ENCODE assay signal across 1 cellular context in the genomic region with DNA sequence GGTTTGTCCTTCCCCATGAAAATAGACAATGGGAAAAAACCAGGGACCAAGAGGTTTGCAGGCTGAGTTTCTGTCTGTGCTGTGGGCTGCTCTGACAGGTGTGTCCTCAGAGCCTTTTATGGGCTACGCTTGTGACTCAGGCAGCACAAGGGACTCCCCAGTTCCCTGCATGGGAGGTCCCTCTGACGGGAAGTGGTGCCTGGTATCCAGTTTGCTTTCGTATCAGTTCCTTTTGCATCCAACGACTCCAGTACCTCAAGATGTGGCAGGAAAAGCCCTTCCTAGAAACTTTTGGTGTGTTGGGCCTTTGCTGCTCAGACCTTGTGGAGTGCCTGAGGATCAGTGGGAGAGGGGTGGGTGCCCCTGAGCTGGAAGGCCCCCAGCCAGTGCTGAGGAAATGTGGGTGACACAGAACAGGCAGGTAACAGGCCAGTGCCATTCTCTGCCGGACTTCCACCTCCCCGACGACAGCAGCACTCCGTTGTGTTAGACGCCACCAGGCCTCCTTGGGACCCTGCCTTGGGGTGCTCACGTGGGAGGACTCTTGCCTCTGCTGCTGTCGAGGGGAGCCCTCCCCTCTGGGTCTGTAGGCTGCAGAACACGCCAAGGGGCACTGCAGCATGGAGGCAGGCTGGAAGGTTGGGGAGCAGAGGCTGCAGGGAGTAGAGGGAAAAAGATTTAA.
TF ChIP-seq lines count a peak whose summit lies in the region.

No MANE protein-coding gene starts in this region.

TF ChIP-seq in H1, 55 proteins besides CTCF, POLR2A, EP300 and RAD21:
- no peak for TF ChIP-seq JUND (IDR thresholded peaks at IDR 0.05; ENCODE audit: low read length)
- TF ChIP-seq TEAD4 (IDR thresholded peaks at IDR 0.05; ENCODE audit: low read depth, low read length): no peak
- no peak for TF ChIP-seq TAF1 (IDR thresholded peaks at IDR 0.05; ENCODE audit: low read depth, low read length)
- no peak for TF ChIP-seq BACH1 (IDR thresholded peaks at IDR 0.05; ENCODE audit: low read length)
- no peak for TF ChIP-seq ATF2 (IDR thresholded peaks at IDR 0.05; ENCODE audit: low read length)
- no peak for TF ChIP-seq MAX (IDR thresholded peaks at IDR 0.05)
- TF ChIP-seq CBX8 (IDR thresholded peaks at IDR 0.05; ENCODE audit: borderline replicate concordance, low read depth, low read length): no peak
- no peak for TF ChIP-seq NRF1 (IDR thresholded peaks at IDR 0.05; ENCODE audit: low read depth, low read length)
- no peak for TF ChIP-seq FOSL1 (IDR thresholded peaks at IDR 0.05; ENCODE audit: insufficient read depth, low read depth, low read length)
- no peak for TF ChIP-seq CHD7 (IDR thresholded peaks at IDR 0.05; ENCODE audit: insufficient replicate concordance, low read length)
- TF ChIP-seq CEBPB (IDR thresholded peaks at IDR 0.05; ENCODE audit: low read depth, low read length): no peak
- TF ChIP-seq SIX5 (IDR thresholded peaks at IDR 0.05; ENCODE audit: low read depth, low read length): no peak
- TF ChIP-seq CHD2 (IDR thresholded peaks at IDR 0.05; ENCODE audit: low read length): no peak
- no peak for TF ChIP-seq EGR1 (IDR thresholded peaks at IDR 0.05; ENCODE audit: borderline replicate concordance, low read depth, low read length)
- TF ChIP-seq SIRT6 (IDR thresholded peaks at IDR 0.05; ENCODE audit: low read length): no peak
- TF ChIP-seq EZH2 (IDR thresholded peaks at IDR 0.05; ENCODE audit: low read depth, low read length, severe bottlenecking): no peak
- TF ChIP-seq RFX5 (IDR thresholded peaks at IDR 0.05; ENCODE audit: borderline replicate concordance, low read depth, low read length): no peak
- TF ChIP-seq SP1 (IDR thresholded peaks at IDR 0.05; ENCODE audit: low read depth, low read length): no peak
- TF ChIP-seq MAFK (IDR thresholded peaks at IDR 0.05; ENCODE audit: low read depth, low read length): no peak
- no peak for TF ChIP-seq ATF3 (IDR thresholded peaks at IDR 0.05; ENCODE audit: insufficient read depth, low read depth, low read length)
TF ChIP-seq in H1: peak in this region for 0.
